ENCODE assay signal across 8 cellular contexts in the genomic region with DNA sequence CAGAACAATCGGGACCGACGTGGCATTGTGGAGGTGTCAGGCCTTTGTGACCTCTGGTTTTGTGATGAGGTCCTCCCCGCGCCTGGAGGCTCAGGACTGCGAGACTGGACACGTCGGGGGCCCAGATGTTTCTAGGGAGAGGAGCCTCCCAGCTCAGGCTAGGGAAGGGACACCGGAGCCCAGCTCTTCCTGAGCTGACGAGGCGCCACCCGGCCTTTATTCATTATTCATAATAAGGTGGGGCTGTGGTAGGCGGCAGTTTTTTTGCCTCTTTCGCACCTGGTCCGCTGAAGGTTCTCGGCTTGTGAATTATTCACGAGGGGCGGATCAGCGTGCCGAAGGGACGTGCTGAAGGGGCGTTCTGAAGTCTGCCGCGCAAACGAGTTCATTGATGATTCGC. TPM values are rescaled to one million over a fixed set of nuclear protein-coding genes. Genes with fewer than 3 reads are reported as not detected.
DNase-seq lines count a peak whose midpoint lies in the region; ATAC-seq, FAIRE-seq and TF ChIP-seq lines count a peak whose summit lies in the region.

No MANE protein-coding gene starts in this region.

- peak overlapping the region; percentile 94 for H3K4me2 ChIP-seq in astrocyte (ENCODE audit: low read length)

- H3K27ac Mint-ChIP-seq in astrocyte (ENCODE audit: unreplicated experiment), result peak overlapping the region; percentile 66

- intact Hi-C loops in A673 (cut with micrococcal nuclease; ENCODE audit: unreplicated experiment), result loop anchor here (5.0 kb wide), 1 partner anchor 836 kb away; no protein-coding TSS in a partner anchor

- no peaks in the 10 kb centered on the region for H3K9me3 Mint-ChIP-seq in astrocyte (ENCODE audit: unreplicated experiment)

- TF ChIP-seq CTCF in A673 (conservative IDR thresholded peaks at IDR 0.05; ENCODE audit: low read depth, low read length), result no peak
- no peak for TF ChIP-seq CTCF in HFF-Myc (IDR thresholded peaks at IDR 0.05; ENCODE audit: low read depth, low read length, missing control alignments)
- no peak for TF ChIP-seq CTCF in astrocyte (IDR thresholded peaks at IDR 0.05; ENCODE audit: insufficient read depth, low read depth, low read length)

- peaks cover 20% of the 10 kb centered on the region for H4K20me1 ChIP-seq in astrocyte (ENCODE audit: insufficient read depth, low read length)

- no peaks in the 10 kb centered on the region for H3K9me3 ChIP-seq in A673 (ENCODE audit: low read depth, low read length, poor library complexity, severe bottlenecking)
- no peaks in the 10 kb centered on the region for H3K9me3 ChIP-seq in SK-N-MC (ENCODE audit: low read depth, low read length)
- H3K9me3 ChIP-seq in astrocyte (ENCODE audit: insufficient read depth, low read depth, low read length), result no peaks in the 10 kb centered on the region

- peak overlapping the region; percentile 90 for H3K4me3 Mint-ChIP-seq in astrocyte (ENCODE audit: unreplicated experiment)

- POLR2A ChIA-PET in A673 (lab: Charles Lee; ENCODE audit: low non-redundant PET), result interaction anchor here (1.0 kb wide), 1 partner anchor 26 kb away, joined by 3 read pairs; no protein-coding TSS in a partner anchor

- CTCF ChIA-PET in A673 (lab: Charles Lee), result no interaction called here

- H3K36me3 ChIP-seq in A673 (ENCODE audit: insufficient read depth, low read length, poor library complexity, severe bottlenecking) (peaks cover 12% of the 10 kb centered on the region), SK-N-MC (ENCODE audit: insufficient read depth, low read length) (peaks cover 21% of the 10 kb centered on the region), astrocyte (ENCODE audit: insufficient read depth, low read length) (peaks cover 2% of the 10 kb centered on the region)

- H3K4me1 ChIP-seq in A673 (ENCODE audit: insufficient read depth, low read length, poor library complexity, severe bottlenecking) (peaks cover 15% of the 10 kb centered on the region), astrocyte (ENCODE audit: insufficient read depth, low read length) (peaks cover 15% of the 10 kb centered on the region)

- peak; percentile 59 for DNase-seq in A673 (ENCODE audit: low spot score)
- DNase-seq in HFF-Myc (ENCODE audit: extremely low read depth, low read depth), result no peak
- DNase-seq in SK-N-MC (ENCODE audit: low read depth, low spot score), result no peak
- DNase-seq in astrocyte (ENCODE audit: low read depth), result no peak
- DNase-seq in left kidney (ENCODE audit: low read depth, low spot score), result peak; percentile 24
- DNase-seq in stimulated activated CD8-positive, alpha-beta memory T cell treated with anti-CD3 and anti-CD28 coated beads, Interleukin-12 subunit alpha, Interleukin-12 subunit beta, amount 100 ng/mL, for 4 hours (ENCODE audit: low read depth), result peak; percentile 39
- DNase-seq in GM12891 (ENCODE audit: insufficient read length, low spot score), result no peak

- H3K9ac ChIP-seq in SK-N-MC (ENCODE audit: insufficient read length) (peak overlapping the region; percentile 48), astrocyte (ENCODE audit: low read length) (peak overlapping the region; percentile 86)

- TF ChIP-seq POLR2A in GM12891 (IDR thresholded peaks at IDR 0.05; ENCODE audit: low read depth, low read length), result no peak

- no peaks in the 10 kb centered on the region for H3K36me3 Mint-ChIP-seq in astrocyte (ENCODE audit: low read depth, unreplicated experiment)

- H3K79me2 ChIP-seq in astrocyte (ENCODE audit: insufficient read depth, low read length), result peaks cover 39% of the 10 kb centered on the region

- peaks cover 20% of the 10 kb centered on the region for H3K4me1 Mint-ChIP-seq in astrocyte (ENCODE audit: low read depth, unreplicated experiment)

- H2AFZ ChIP-seq in astrocyte (ENCODE audit: low read depth, low read length), result peak overlapping the region; percentile 60

- H3K27me3 ChIP-seq in A673 (replicated peaks; ENCODE audit: insufficient read depth, low read depth, low read length, poor library complexity), result no peaks in the 10 kb centered on the region
- no peaks in the 10 kb centered on the region for H3K27me3 ChIP-seq in astrocyte (ENCODE audit: insufficient read depth, low read length)

- BruUV-seq in A673 (replicated peaks; lab: Mats Ljungman, UMichigan), result no TSS peak

- FAIRE-seq in astrocyte (lab: Jason Lieb, UNC) (no peak), GM12891 (lab: Jason Lieb, UNC) (no peak)

- no peak for ATAC-seq in HG02678 (IDR thresholded peaks at IDR 0.05; ENCODE audit: unreplicated experiment)

- H3K27ac ChIP-seq in A673 (ENCODE audit: low read depth, low read length, poor library complexity, severe bottlenecking) (peak overlapping the region; percentile 75), SK-N-MC (no peak overlapping the region), astrocyte (ENCODE audit: low read depth, low read length) (peak overlapping the region; percentile 47)

- H3K27me3 Mint-ChIP-seq in astrocyte (ENCODE audit: low read depth, unreplicated experiment), result no peaks in the 10 kb centered on the region

- H3K4me3 ChIP-seq in A673 (ENCODE audit: low read depth, low read length, poor library complexity, severe bottlenecking) (peak overlapping the region; percentile 59), HFF-Myc (replicated peaks; ENCODE audit: low read depth, low read length) (peak overlapping the region; percentile 72), SK-N-MC (peak overlapping the region; percentile 72), astrocyte (ENCODE audit: insufficient read depth, low read depth, low read length) (peak overlapping the region; percentile 70)

TF ChIP-seq in GM12891, 5 proteins besides CTCF, POLR2A, EP300 and RAD21:
- no peak for TF ChIP-seq POU2F2 (IDR thresholded peaks at IDR 0.05; ENCODE audit: low read depth, low read length)
- no peak for TF ChIP-seq TAF1 (IDR thresholded peaks at IDR 0.05; ENCODE audit: low read depth, low read length)
- no peak for TF ChIP-seq POLR2AphosphoS5 (IDR thresholded peaks at IDR 0.05; ENCODE audit: low read depth, low read length)
- no peak for TF ChIP-seq PAX5 (IDR thresholded peaks at IDR 0.05; ENCODE audit: insufficient read depth, low read length, severe bottlenecking)
- no peak for TF ChIP-seq SPI1 (IDR thresholded peaks at IDR 0.05; ENCODE audit: low read depth, low read length)
TF ChIP-seq in GM12891: peak in this region for 0.

RNA-seq across cellular contexts. Expression of gene UBA1, which starts 2.3 kb away (rescaled TPM):
- total RNA-seq in A673 (2021) (413 and 437 TPM in 2 replicates), astrocyte (232 and 244 TPM in 2 replicates)
- 126 TPM for polyA plus RNA-seq in GM12891 (2012; ENCODE audit: low read depth, missing spikeins)

RNA-seq across cellular contexts. Expression of gene CDK16, which starts 27.1 kb away (rescaled TPM):
- total RNA-seq in A673 (2021) (168 and 181 TPM in 2 replicates), astrocyte (110 and 128 TPM in 2 replicates)
- 30.9 TPM for polyA plus RNA-seq in GM12891 (2012; ENCODE audit: low read depth, missing spikeins)

RNA-seq across cellular contexts. Expression of gene USP11, which starts 41.5 kb away (rescaled TPM):
- total RNA-seq in A673 (2021), result 122 and 134 TPM in 2 replicates
- 75.7 and 80.8 TPM in 2 replicates for total RNA-seq in astrocyte
- 30.1 TPM for polyA plus RNA-seq in GM12891 (2012; ENCODE audit: low read depth, missing spikeins)

RNA-seq across cellular contexts. Expression of gene RBM10, which starts 46.3 kb away (rescaled TPM):
- total RNA-seq in A673 (2021) (80.9 and 85.3 TPM in 2 replicates), astrocyte (35.9 and 36.3 TPM in 2 replicates)
- polyA plus RNA-seq in GM12891 (2012; ENCODE audit: low read depth, missing spikeins), result 30.0 TPM

RNA-seq across cellular contexts. Expression of gene NDUFB11, which starts 46.8 kb away (rescaled TPM):
- total RNA-seq in A673 (2021) (137 and 141 TPM in 2 replicates), astrocyte (79.4 and 86.3 TPM in 2 replicates)
- polyA plus RNA-seq in GM12891 (2012; ENCODE audit: low read depth, missing spikeins), result 99.7 TPM

Comparison
In these comparisons a context has a peak if more than half of its experiments do, and no peak if none do; other contexts are left out.
1. DNase-seq: peak in A673 (single experiment), left kidney (single experiment) and stimulated activated CD8-positive, alpha-beta memory T cell treated with anti-CD3 and anti-CD28 coated beads, Interleukin-12 subunit alpha, Interleukin-12 subunit beta, amount 100 ng/mL, for 4 hours (single experiment); none in HFF-Myc (single experiment), SK-N-MC (single experiment), astrocyte (single experiment) and GM12891 (single experiment).
2. Peak in every context shown above with its lines, with median percentiles within 50 percentile points of each other: H3K4me3 ChIP-seq.